Comparison of ENCODE assay signal across 21 cellular contexts in genomic region chrX:94854251-94854650, GRCh38.
"Had no signal": no experiment of that assay in that cellular context is flagged by ENCODE, and none has a peak within 500 bp of the region (broad histone marks: within the 10 kb centered on the region; RNA-seq: fewer than 3 reads in every experiment).

No MANE protein-coding gene starts in this region.

- H3K27ac ChIP-seq: Peyer's patch had no signal

- H3K4me3 ChIP-seq: Peyer's patch had no signal

- H3K27ac Mint-ChIP-seq: activated B cell treated with CpG ODN at 0.5 μM for 24 hours; activated CD4-positive, alpha-beta T cell treated with anti-CD3 and anti-CD28 coated beads, Interleukin-2, amount 10 ng/mL, durations not matched to agents 24 days and 14 days; activated CD8-positive, alpha-beta memory T cell treated with anti-CD3 and anti-CD28 coated beads, Interleukin-2, amount 10 ng/mL, durations not matched to agents 7 days and 5 days; activated naive CD8-positive, alpha-beta T cell; brain had no signal

- H3K9me3 ChIP-seq: Peyer's patch had no signal

- H3K27me3 ChIP-seq: Peyer's patch had no signal

- H3K4me3 Mint-ChIP-seq: activated B cell treated with CpG ODN at 0.5 μM for 24 hours; activated CD4-positive, alpha-beta T cell treated with anti-CD3 and anti-CD28 coated beads, Interleukin-2, amount 10 ng/mL, durations not matched to agents 24 days and 14 days; activated CD8-positive, alpha-beta memory T cell treated with anti-CD3 and anti-CD28 coated beads, Interleukin-2, amount 10 ng/mL, durations not matched to agents 7 days and 5 days; activated naive CD8-positive, alpha-beta T cell; activated T-cell treated with anti-CD3 and anti-CD28 coated beads, Interleukin-2, amount 50 U/mL, for 4 hours; brain; central memory CD8-positive, alpha-beta T cell had no signal

- H3K4me1 Mint-ChIP-seq: activated B cell treated with CpG ODN at 0.5 μM for 24 hours; activated CD4-positive, alpha-beta T cell treated with anti-CD3 and anti-CD28 coated beads, Interleukin-2, amount 10 ng/mL, durations not matched to agents 24 days and 14 days; activated CD8-positive, alpha-beta memory T cell treated with anti-CD3 and anti-CD28 coated beads, Interleukin-2, amount 10 ng/mL, durations not matched to agents 7 days and 5 days; central memory CD8-positive, alpha-beta T cell had no signal

- FAIRE-seq: TTC549 had no signal

- H3K36me3 ChIP-seq: Peyer's patch had no signal

- H3K36me3 Mint-ChIP-seq: activated CD8-positive, alpha-beta memory T cell treated with anti-CD3 and anti-CD28 coated beads, Interleukin-2, amount 10 ng/mL, durations not matched to agents 7 days and 5 days; activated naive CD8-positive, alpha-beta T cell; brain had no signal

- H3K27me3 Mint-ChIP-seq: activated B cell treated with CpG ODN at 0.5 μM for 24 hours; activated CD4-positive, alpha-beta T cell treated with anti-CD3 and anti-CD28 coated beads, Interleukin-2, amount 10 ng/mL, durations not matched to agents 24 days and 14 days; activated CD8-positive, alpha-beta memory T cell treated with anti-CD3 and anti-CD28 coated beads, Interleukin-2, amount 10 ng/mL, durations not matched to agents 7 days and 5 days; activated naive CD8-positive, alpha-beta T cell; central memory CD8-positive, alpha-beta T cell had no signal

- H3K9me3 Mint-ChIP-seq: activated CD4-positive, alpha-beta T cell treated with anti-CD3 and anti-CD28 coated beads, Interleukin-2, amount 10 ng/mL, durations not matched to agents 24 days and 14 days; activated T-cell treated with anti-CD3 and anti-CD28 coated beads, Interleukin-2, amount 50 U/mL, for 4 hours had no signal

- H3K4me1 ChIP-seq: Peyer's patch had no signal

- DNase-seq: activated B cell treated with CpG ODN at 0.5 μM for 24 hours; activated CD4-positive, alpha-beta T cell treated with anti-CD3 and anti-CD28 coated beads for 1 hour; activated CD4-positive, alpha-beta T cell treated with anti-CD3 and anti-CD28 coated beads, Interleukin-2, amount 10 ng/mL, durations not matched to agents 24 days and 14 days; activated CD4-positive, alpha-beta T cell treated with anti-CD3 and anti-CD28 coated beads, Interleukin-2, amount 50 U/mL, for 48 hours; activated CD8-positive, alpha-beta memory T cell treated with anti-CD3 and anti-CD28 coated beads, Interleukin-2, amount 10 ng/mL, durations not matched to agents 7 days and 5 days; activated effector memory CD4-positive, alpha-beta T cell treated with anti-CD3 and anti-CD28 coated beads, Interleukin-2, amount 50 U/mL, for 16 hours; activated naive CD4-positive, alpha-beta T cell treated with Interleukin-2 at 50 U/mL for 16 hours; activated T-cell treated with anti-CD3 and anti-CD28 coated beads, Interleukin-2, amount 50 U/mL, for 4 hours; amygdala; Kasumi-1; KBM-7; NCI-H2081 treated with DMSO at 0.1 percent for 48 hours; NK-92 treated with Interleukin-12 subunit alpha and Interleukin-12 subunit beta, amount 100 ng/mL, for 24 hours; OCI-M1; Peyer's patch; T-helper 2 cell; T1000 had no signal
